8 cellular contexts compared by ENCODE assay signal in genomic region chrX:330141-330725, GRCh38. TPM values are rescaled to one million over a fixed set of nuclear protein-coding genes. Genes with fewer than 3 reads are reported as not detected.
DNase-seq lines count a peak whose midpoint lies in the region; ATAC-seq and TF ChIP-seq lines count a peak whose summit lies in the region.
"Not testable (repeated sequence)": the region's sequence is repeated elsewhere in the genome, so short reads cannot be mapped to it uniquely, and the experiment has no call there.

No MANE protein-coding gene starts in this region.

- not testable (repeated sequence) for TF ChIP-seq POLR2A in suprapubic skin (IDR thresholded peaks at IDR 0.05)

- not testable (repeated sequence) for H3K4me1 ChIP-seq in DND-41 (ENCODE audit: insufficient read depth, low read length); mucosa of descending colon (ENCODE audit: low read depth)
- H3K4me1 ChIP-seq in left lung (peaks cover 6 to 15% of the 10 kb centered on the region in 2 donors), suprapubic skin (peaks cover 16% of the 10 kb centered on the region)

- not testable (repeated sequence) for H3K9ac ChIP-seq in DND-41 (ENCODE audit: low read depth, low read length)

- H3K36me3 Mint-ChIP-seq in WTC11; chondrocyte (ENCODE audit: low read depth): not testable (repeated sequence)

- not testable (repeated sequence) for H3K9me3 Mint-ChIP-seq in WTC11; chondrocyte (ENCODE audit: low read depth)

- not testable (repeated sequence) for H3K4me3 ChIP-seq in DND-41 (ENCODE audit: low read depth in 1 of 2, low read length in 2 of 2); left lung; mucosa of descending colon; suprapubic skin

- not testable (repeated sequence) for H3K4me1 Mint-ChIP-seq in WTC11; chondrocyte (ENCODE audit: low read depth)

- H2AFZ ChIP-seq in DND-41 (ENCODE audit: low read depth, low read length), result not testable (repeated sequence)

- POLR2A ChIA-PET in WTC11 (lab: Charles Lee), result not testable (repeated sequence)

- not testable (repeated sequence) for TF ChIP-seq EP300 in suprapubic skin (IDR thresholded peaks at IDR 0.05)

- H3K79me2 ChIP-seq in DND-41 (ENCODE audit: insufficient read depth, low read length), result not testable (repeated sequence)

- intact Hi-C loops in left cardiac atrium (cut with DNase I); left lung (cut with DNase I); mucosa of descending colon (cut with DNase I, micrococcal nuclease); sciatic nerve (cut with DNase I): not testable (repeated sequence)

- not testable (repeated sequence) for DNase-seq in DND-41
- DNase-seq in WTC11 (ENCODE audit: low spot score) (peak; percentile 5), chondrocyte (ENCODE audit: low spot score) (peak; percentile 40), left cardiac atrium (peak; percentile 7), left lung (peak; percentile 15 to 47), mucosa of descending colon (peak in 2 of 3 donors; percentile 14 to 15), sciatic nerve (ENCODE audit: low spot score) (peak; percentile 50), suprapubic skin (ENCODE audit: low spot score in 2 of 2) (peak; percentile 28 to 55)

- H3K9me3 ChIP-seq in DND-41 (ENCODE audit: insufficient read depth, low read length, severe bottlenecking); left lung; mucosa of descending colon; suprapubic skin: not testable (repeated sequence)

- not testable (repeated sequence) for TF ChIP-seq CTCF in DND-41 (IDR thresholded peaks at IDR 0.05; ENCODE audit: borderline replicate concordance, extremely low read depth, low read length, poor library complexity, severe bottlenecking); WTC11 (IDR thresholded peaks at IDR 0.05); chondrocyte (IDR thresholded peaks at IDR 0.05); left lung (IDR thresholded peaks at IDR 0.05); mucosa of descending colon (IDR thresholded peaks at IDR 0.05); suprapubic skin (IDR thresholded peaks at IDR 0.05)

- H3K36me3 ChIP-seq in DND-41 (ENCODE audit: insufficient read depth, low read length), result peaks cover 27% of the 10 kb centered on the region
- peaks cover 0 to 23% of the 10 kb centered on the region in 2 donors for H3K36me3 ChIP-seq in left lung
- not testable (repeated sequence) for H3K36me3 ChIP-seq in mucosa of descending colon (ENCODE audit: low read depth)
- H3K36me3 ChIP-seq in suprapubic skin, result peaks cover 22% of the 10 kb centered on the region

- H3K27me3 Mint-ChIP-seq in WTC11 (ENCODE audit: low read depth), result 0 out of 2 replicates have a peak, but pooled peaks cover 11% of the 10 kb centered on the region
- H3K27me3 Mint-ChIP-seq in chondrocyte (ENCODE audit: low read depth), result not testable (repeated sequence)

- not testable (repeated sequence) for H3K27ac ChIP-seq in DND-41 (ENCODE audit: low read length); left lung; suprapubic skin

- H3K4me2 ChIP-seq in DND-41 (ENCODE audit: insufficient read depth, low read length), result not testable (repeated sequence)

- H3K4me3 Mint-ChIP-seq in WTC11; chondrocyte (ENCODE audit: unreplicated experiment): not testable (repeated sequence)

- not testable (repeated sequence) for H3K27ac Mint-ChIP-seq in WTC11; chondrocyte (ENCODE audit: unreplicated experiment)

- peak; percentile 15 for ATAC-seq in DND-41 (ENCODE audit: insufficient read depth, low read depth)
- not testable (repeated sequence) for ATAC-seq in WTC11, left cardiac atrium, left lung, mucosa of descending colon, sciatic nerve

- CTCF ChIA-PET in WTC11 (lab: Charles Lee), result not testable (repeated sequence)

- H4K20me1 ChIP-seq in DND-41 (ENCODE audit: insufficient read depth, low read length), result not testable (repeated sequence)

- H3K27me3 ChIP-seq in DND-41 (ENCODE audit: insufficient read depth, low read length, poor library complexity), result not testable (repeated sequence)
- peaks cover 19 to 31% of the 10 kb centered on the region in 2 donors for H3K27me3 ChIP-seq in left lung
- H3K27me3 ChIP-seq in suprapubic skin, result peaks cover 20% of the 10 kb centered on the region

- 80% methylated on average over 23 of the region's 29 CpGs for WGBS in suprapubic skin

RNA-seq across cellular contexts. Expression of gene GTPBP6, which starts 11.6 kb away (rescaled TPM):
- 63.9 to 68.5 TPM (median 67.9 TPM) in 3 replicates for total RNA-seq in WTC11 (2021)
- 37.6 to 42.2 TPM (median 42.0 TPM) in 3 replicates for total RNA-seq in chondrocyte
- 10 to 100 TPM; 48.0 to 55.6 TPM for total RNA-seq in left cardiac atrium
- 10 to 100 TPM; 41.0 to 57.8 TPM for total RNA-seq in left lung
- 10 to 100 TPM; 49.8 to 55.8 (median 54.1) TPM for total RNA-seq in mucosa of descending colon
- 43.1 TPM for total RNA-seq in sciatic nerve
- 10 to 100 TPM; 29.7 to 36.4 (median 34.3) TPM for total RNA-seq in suprapubic skin

RNA-seq across cellular contexts. Expression of gene PLCXD1, which starts 49.1 kb away (rescaled TPM):
- total RNA-seq in WTC11 (2021) (131 to 155 TPM (median 150 TPM) in 3 replicates), chondrocyte (6.8 to 8.0 TPM (median 7.7 TPM) in 3 replicates), left cardiac atrium (10 to 100 TPM in 1 of 2 donors, 1 to 10 TPM in 1; 2.9 to 13.7 TPM), left lung (10 to 100 TPM; 17.0 to 17.8 TPM), mucosa of descending colon (10 to 100 TPM; 12.6 to 20.7 (median 13.8) TPM), sciatic nerve (11.0 TPM), suprapubic skin (10 to 100 TPM; 22.4 to 78.3 (median 54.2) TPM)

RNA-seq across cellular contexts. Expression of gene PPP2R3B, which starts 56.5 kb away (rescaled TPM):
- 103 to 130 TPM (median 107 TPM) in 3 replicates for total RNA-seq in WTC11 (2021)
- total RNA-seq in chondrocyte, result 27.1 to 30.5 TPM (median 30.0 TPM) in 3 replicates
- 100 to 1,000 TPM; 104 to 114 TPM for total RNA-seq in left cardiac atrium
- total RNA-seq in left lung, result 10 to 100 TPM; 11.2 to 12.8 TPM
- total RNA-seq in mucosa of descending colon, result 10 to 100 TPM in 2 of 3 donors, 1 to 10 TPM in 1; 9.2 to 11.6 (median 11.2) TPM
- total RNA-seq in sciatic nerve, result 35.4 TPM
- total RNA-seq in suprapubic skin, result 10 to 100 TPM; 31.8 to 79.6 (median 47.1) TPM
